ENCODE assay signal across 1 cellular context in genomic region chr1:40872266-40872665, GRCh38.
TF ChIP-seq lines count a peak whose summit lies in the region.

No MANE protein-coding gene starts in this region.

TF ChIP-seq in HCT116, 20 proteins besides CTCF, POLR2A, EP300 and RAD21 (continued from another document):
- TF ChIP-seq ZNF274 (IDR thresholded peaks at IDR 0.05; ENCODE audit: low read depth, low read length), result no peak
- TF ChIP-seq EGR1 (IDR thresholded peaks at IDR 0.05; ENCODE audit: low read depth), result no peak
- no peak for TF ChIP-seq JUND (IDR thresholded peaks at IDR 0.05)
- no peak for TF ChIP-seq EZH2 (IDR thresholded peaks at IDR 0.05)
